ENCODE assay signal across 1 cellular context in genomic region chr10:88852327-88852726, GRCh38.
TF ChIP-seq lines count a peak whose summit lies in the region.

No MANE protein-coding gene starts in this region.

TF ChIP-seq in H1, 55 proteins besides CTCF, POLR2A, EP300 and RAD21:
- no peak for TF ChIP-seq GABPA (IDR thresholded peaks at IDR 0.05; ENCODE audit: borderline replicate concordance, insufficient read depth, low read length)
- no peak for TF ChIP-seq CHD2 (IDR thresholded peaks at IDR 0.05; ENCODE audit: low read length)
- no peak for TF ChIP-seq ATF3 (IDR thresholded peaks at IDR 0.05; ENCODE audit: insufficient read depth, low read depth, low read length)
